1 cellular context compared by ENCODE assay signal in genomic region chrX:101385795-101386541, GRCh38.
TF ChIP-seq lines count a peak whose summit lies in the region.

Gene BTK (minus strand): TSS chrX:101386191. CDS start chrX:101375284, 10,907 bp downstream.

TF ChIP-seq in GM12878, 131 proteins besides CTCF, POLR2A, EP300 and RAD21 (continued from another document and continues in another):
- no peak for TF ChIP-seq CUX1 (IDR thresholded peaks at IDR 0.05; ENCODE audit: insufficient replicate concordance, low read depth, low read length)
- 0 out of 2 replicates have a peak, but pooled peaks have one; percentile 55 for TF ChIP-seq NBN (IDR thresholded peaks at IDR 0.05)
- no peak for TF ChIP-seq FOS (IDR thresholded peaks at IDR 0.05; ENCODE audit: borderline replicate concordance, extremely low read depth, insufficient read length)
- TF ChIP-seq SRF (IDR thresholded peaks at IDR 0.05; ENCODE audit: low read depth in 2 of 2, low read length in 2 of 2), result no peak
- TF ChIP-seq RB1 (IDR thresholded peaks at IDR 0.05; ENCODE audit: borderline replicate concordance), result no peak
- no peak for TF ChIP-seq HCFC1 (IDR thresholded peaks at IDR 0.05; ENCODE audit: low read length)
- no peak for TF ChIP-seq SUZ12 (IDR thresholded peaks at IDR 0.05; ENCODE audit: unreplicated experiment)
- no peak for TF ChIP-seq DPF2 (IDR thresholded peaks at IDR 0.05)
- no peak; the same call in 1 of the 2 replicates for TF ChIP-seq ZBED1 (IDR thresholded peaks at IDR 0.05; ENCODE audit: borderline replicate concordance)
- TF ChIP-seq, protein P1, sequence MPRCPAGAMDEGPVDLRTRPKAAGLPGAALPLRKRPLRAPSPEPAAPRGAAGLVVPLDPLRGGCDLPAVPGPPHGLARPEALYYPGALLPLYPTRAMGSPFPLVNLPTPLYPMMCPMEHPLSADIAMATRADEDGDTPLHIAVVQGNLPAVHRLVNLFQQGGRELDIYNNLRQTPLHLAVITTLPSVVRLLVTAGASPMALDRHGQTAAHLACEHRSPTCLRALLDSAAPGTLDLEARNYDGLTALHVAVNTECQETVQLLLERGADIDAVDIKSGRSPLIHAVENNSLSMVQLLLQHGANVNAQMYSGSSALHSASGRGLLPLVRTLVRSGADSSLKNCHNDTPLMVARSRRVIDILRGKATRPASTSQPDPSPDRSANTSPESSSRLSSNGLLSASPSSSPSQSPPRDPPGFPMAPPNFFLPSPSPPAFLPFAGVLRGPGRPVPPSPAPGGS (IDR thresholded peaks at IDR 0.05; ENCODE audit: borderline replicate concordance, insufficient read depth, low read depth, low read length, poor library complexity, severe bottlenecking), result no peak
- TF ChIP-seq SKIL (IDR thresholded peaks at IDR 0.05; ENCODE audit: low read depth, poor library complexity, severe bottlenecking), result no peak
- no peak for TF ChIP-seq E4F1 (IDR thresholded peaks at IDR 0.05; ENCODE audit: borderline replicate concordance, partially characterized antibody)
- no peak for TF ChIP-seq NR2F1 (conservative IDR thresholded peaks at IDR 0.05)
- TF ChIP-seq RCOR1 (conservative IDR thresholded peaks at IDR 0.05; ENCODE audit: low read depth, low read length), result no peak
- TF ChIP-seq ZBTB40 (IDR thresholded peaks at IDR 0.05; ENCODE audit: borderline replicate concordance), result no peak
- TF ChIP-seq HDAC6 (IDR thresholded peaks at IDR 0.05; ENCODE audit: unreplicated experiment), result no peak
- TF ChIP-seq CREB1 (IDR thresholded peaks at IDR 0.05; ENCODE audit: low read depth), result 0 out of 2 replicates have a peak, but pooled peaks have one; percentile 34
- TF ChIP-seq MYB (IDR thresholded peaks at IDR 0.05; ENCODE audit: borderline replicate concordance, low read depth, low read length), result no peak
- no peak for TF ChIP-seq ZZZ3 (IDR thresholded peaks at IDR 0.05; ENCODE audit: control insufficient read depth, insufficient read length, low read depth)
- TF ChIP-seq SP1 (IDR thresholded peaks at IDR 0.05; ENCODE audit: low read depth, low read length), result no peak
- TF ChIP-seq, protein P2, sequence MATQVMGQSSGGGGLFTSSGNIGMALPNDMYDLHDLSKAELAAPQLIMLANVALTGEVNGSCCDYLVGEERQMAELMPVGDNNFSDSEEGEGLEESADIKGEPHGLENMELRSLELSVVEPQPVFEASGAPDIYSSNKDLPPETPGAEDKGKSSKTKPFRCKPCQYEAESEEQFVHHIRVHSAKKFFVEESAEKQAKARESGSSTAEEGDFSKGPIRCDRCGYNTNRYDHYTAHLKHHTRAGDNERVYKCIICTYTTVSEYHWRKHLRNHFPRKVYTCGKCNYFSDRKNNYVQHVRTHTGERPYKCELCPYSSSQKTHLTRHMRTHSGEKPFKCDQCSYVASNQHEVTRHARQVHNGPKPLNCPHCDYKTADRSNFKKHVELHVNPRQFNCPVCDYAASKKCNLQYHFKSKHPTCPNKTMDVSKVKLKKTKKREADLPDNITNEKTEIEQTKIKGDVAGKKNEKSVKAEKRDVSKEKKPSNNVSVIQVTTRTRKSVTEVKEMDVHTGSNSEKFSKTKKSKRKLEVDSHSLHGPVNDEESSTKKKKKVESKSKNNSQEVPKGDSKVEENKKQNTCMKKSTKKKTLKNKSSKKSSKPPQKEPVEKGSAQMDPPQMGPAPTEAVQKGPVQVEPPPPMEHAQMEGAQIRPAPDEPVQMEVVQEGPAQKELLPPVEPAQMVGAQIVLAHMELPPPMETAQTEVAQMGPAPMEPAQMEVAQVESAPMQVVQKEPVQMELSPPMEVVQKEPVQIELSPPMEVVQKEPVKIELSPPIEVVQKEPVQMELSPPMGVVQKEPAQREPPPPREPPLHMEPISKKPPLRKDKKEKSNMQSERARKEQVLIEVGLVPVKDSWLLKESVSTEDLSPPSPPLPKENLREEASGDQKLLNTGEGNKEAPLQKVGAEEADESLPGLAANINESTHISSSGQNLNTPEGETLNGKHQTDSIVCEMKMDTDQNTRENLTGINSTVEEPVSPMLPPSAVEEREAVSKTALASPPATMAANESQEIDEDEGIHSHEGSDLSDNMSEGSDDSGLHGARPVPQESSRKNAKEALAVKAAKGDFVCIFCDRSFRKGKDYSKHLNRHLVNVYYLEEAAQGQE (IDR thresholded peaks at IDR 0.05; ENCODE audit: low read depth, low read length), result no peak
- no peak for TF ChIP-seq SMAD1 (IDR thresholded peaks at IDR 0.05; ENCODE audit: low read depth, partially characterized antibody)
- TF ChIP-seq CREM (IDR thresholded peaks at IDR 0.05; ENCODE audit: low read depth), result peak; percentile 27; the same call in 1 of the 2 replicates
- TF ChIP-seq BHLHE40 (IDR thresholded peaks at IDR 0.05; ENCODE audit: borderline replicate concordance in 1 of 2, low read depth in 2 of 2, low read length in 1 of 2), result no peak
- no peak for TF ChIP-seq LARP7 (IDR thresholded peaks at IDR 0.05)
- TF ChIP-seq TARDBP (IDR thresholded peaks at IDR 0.05; ENCODE audit: borderline replicate concordance), result no peak
- peak; percentile 55 for TF ChIP-seq IRF4 (IDR thresholded peaks at IDR 0.05; ENCODE audit: low read depth, low read length)
- TF ChIP-seq STAT3 (IDR thresholded peaks at IDR 0.05; ENCODE audit: low read depth, low read length), result no peak
- TF ChIP-seq ZSCAN29 (IDR thresholded peaks at IDR 0.05), result no peak
- TF ChIP-seq HDGF (IDR thresholded peaks at IDR 0.05), result no peak
- TF ChIP-seq ZNF217 (IDR thresholded peaks at IDR 0.05), result no peak
- TF ChIP-seq TCF3 (IDR thresholded peaks at IDR 0.05; ENCODE audit: borderline replicate concordance, insufficient read depth, low read depth, low read length), result no peak
- TF ChIP-seq SIN3A (IDR thresholded peaks at IDR 0.05; ENCODE audit: low read depth, low read length), result no peak
- no peak for TF ChIP-seq KLF5 (IDR thresholded peaks at IDR 0.05; ENCODE audit: partially characterized antibody)
- no peak for TF ChIP-seq EZH2 (IDR thresholded peaks at IDR 0.05; ENCODE audit: borderline replicate concordance, control insufficient read depth, low read depth, low read length)
- no peak for TF ChIP-seq MAX (IDR thresholded peaks at IDR 0.05; ENCODE audit: low read depth, low read length)
- TF ChIP-seq WRNIP1 (IDR thresholded peaks at IDR 0.05; ENCODE audit: borderline replicate concordance, low read depth, low read length), result no peak
